In genomic region chr11:47967577-47968230, GRCh38 we compare ENCODE assay signal across 17 cellular contexts. TPM values are rescaled to one million over a fixed set of nuclear protein-coding genes. Genes with fewer than 3 reads are reported as not detected.
DNase-seq lines count a peak whose midpoint lies in the region; ATAC-seq and TF ChIP-seq lines count a peak whose summit lies in the region.
"Had no signal": no experiment of that assay in that cellular context is flagged by ENCODE, and none has a peak within 500 bp of the region (broad histone marks: within the 10 kb centered on the region; RNA-seq: fewer than 3 reads in every experiment).

No MANE protein-coding gene starts in this region.

- H3K36me3 ChIP-seq in GM23338 (ENCODE audit: insufficient read depth), result no peaks in the 10 kb centered on the region
- H3K36me3 ChIP-seq: HAP-1, pancreas had no signal

- peak overlapping the region; percentile 47; the same call in 1 of the 2 replicates for H2AFZ ChIP-seq in GM23338

- intact Hi-C loops in dorsolateral prefrontal cortex (cut with DNase I), result no loop called here

- no peak for TF ChIP-seq CTCF in GM23338 (conservative IDR thresholded peaks at IDR 0.05; ENCODE audit: low read depth in 2 of 2)
- TF ChIP-seq CTCF in cardiac fibroblast (IDR thresholded peaks at IDR 0.05; ENCODE audit: low read depth, low read length), result no peak
- TF ChIP-seq CTCF in nephron progenitor cell (IDR thresholded peaks at IDR 0.05), result no peak
- no peak for TF ChIP-seq CTCF in dorsolateral prefrontal cortex (IDR thresholded peaks at IDR 0.05 in 54 of 56, conservative IDR thresholded peaks at IDR 0.05 in 2 of 56; ENCODE audit: low read depth in 1 of 56, partially characterized antibody in 56 of 56)
- no peak for TF ChIP-seq CTCF in mesothelial cell of epicardium (IDR thresholded peaks at IDR 0.05; ENCODE audit: unreplicated experiment)

- no peak overlapping the region for H3K4me2 ChIP-seq in GM23338

- H4K20me1 ChIP-seq in GM23338 (replicated peaks; ENCODE audit: insufficient read depth), result no peaks in the 10 kb centered on the region

- H3K27ac ChIP-seq in GM23338 (ENCODE audit: low read depth) (no peak overlapping the region), dorsolateral prefrontal cortex (no peak overlapping the region)
- H3K27ac ChIP-seq: pancreas had no signal

- H3K9me2 ChIP-seq in GM23338 (ENCODE audit: insufficient read depth), result no peaks in the 10 kb centered on the region

- H3K4me1 ChIP-seq in GM23338 (ENCODE audit: insufficient read depth), result no peaks in the 10 kb centered on the region
- H3K4me1 ChIP-seq: HAP-1, pancreas had no signal

- H3K9me3 Mint-ChIP-seq in GM23338, result no peaks in the 10 kb centered on the region
- no peaks in the 10 kb centered on the region for H3K9me3 Mint-ChIP-seq in nephron progenitor cell
- H3K9me3 Mint-ChIP-seq in mesothelial cell of epicardium, result no peaks in the 10 kb centered on the region
- H3K9me3 Mint-ChIP-seq: activated naive CD4-positive, alpha-beta T cell treated with anti-CD3 and anti-CD28 coated beads, Interleukin-2, amount 50 U/mL, for 72 hours; activated T-cell treated with anti-CD3 and anti-CD28 coated beads, Interleukin-2, amount 50 U/mL, for 4 hours had no signal

- H3K4me3 Mint-ChIP-seq in GM23338, result no peak overlapping the region
- no peak overlapping the region for H3K4me3 Mint-ChIP-seq in nephron progenitor cell
- no peak overlapping the region for H3K4me3 Mint-ChIP-seq in mesothelial cell of epicardium
- H3K4me3 Mint-ChIP-seq: activated T-cell treated with anti-CD3 and anti-CD28 coated beads, Interleukin-2, amount 50 U/mL, for 4 hours had no signal

- H3K27me3 Mint-ChIP-seq in GM23338 (ENCODE audit: insufficient read depth, low read depth, poor library complexity) (peaks cover 9% of the 10 kb centered on the region), nephron progenitor cell (ENCODE audit: low read depth, poor library complexity) (peaks cover 6% of the 10 kb centered on the region), mesothelial cell of epicardium (ENCODE audit: low read depth) (no peaks in the 10 kb centered on the region)

- H3K36me3 Mint-ChIP-seq in GM23338 (ENCODE audit: low read depth), result no peaks in the 10 kb centered on the region
- H3K36me3 Mint-ChIP-seq in nephron progenitor cell (ENCODE audit: low read depth), result no peaks in the 10 kb centered on the region
- no peaks in the 10 kb centered on the region for H3K36me3 Mint-ChIP-seq in mesothelial cell of epicardium
- H3K36me3 Mint-ChIP-seq: activated naive CD4-positive, alpha-beta T cell treated with anti-CD3 and anti-CD28 coated beads, Interleukin-2, amount 50 U/mL, for 72 hours had no signal

- H3K27me3 ChIP-seq in GM23338 (ENCODE audit: insufficient read depth) (no peaks in the 10 kb centered on the region), dorsolateral prefrontal cortex (no peaks in the 10 kb centered on the region)
- H3K27me3 ChIP-seq: pancreas had no signal

- H3K79me2 ChIP-seq in GM23338 (replicated peaks; ENCODE audit: insufficient read depth), result no peaks in the 10 kb centered on the region

- peak; percentile 26 for DNase-seq in CD1c-positive myeloid dendritic cell (ENCODE audit: extremely low spot score)
- no peak for DNase-seq in GM23338 (ENCODE audit: low spot score)
- peak; percentile 23 to 77 for DNase-seq in cardiac fibroblast (ENCODE audit: low read depth in 2 of 2)
- no peak for DNase-seq in nephron progenitor cell
- DNase-seq in dorsolateral prefrontal cortex, result no peak
- DNase-seq in mesothelial cell of epicardium (ENCODE audit: low spot score in 2 of 2, unreplicated experiment in 2 of 2), result no peak
- DNase-seq: activated T-cell treated with anti-CD3 and anti-CD28 coated beads, Interleukin-2, amount 50 U/mL, for 4 hours; C1 segment of cervical spinal cord; effector CD8-positive, alpha-beta T cell; hippocampal formation; NCI-H146; NCI-H345; pancreas; small intestine had no signal

- H3K4me3 ChIP-seq in GM23338, result no peak overlapping the region
- H3K4me3 ChIP-seq in cardiac fibroblast (replicated peaks in 1 of 2; ENCODE audit: low read depth in 2 of 2, low read length in 2 of 2), result no peak overlapping the region
- H3K4me3 ChIP-seq in dorsolateral prefrontal cortex, result no peak overlapping the region
- H3K4me3 ChIP-seq: HAP-1, pancreas had no signal

- no peaks in the 10 kb centered on the region for H3F3A ChIP-seq in GM23338 (replicated peaks; ENCODE audit: low read depth)

- H3K4me1 Mint-ChIP-seq in GM23338 (no peaks in the 10 kb centered on the region), nephron progenitor cell (peaks cover 21% of the 10 kb centered on the region), mesothelial cell of epicardium (peaks cover 3% of the 10 kb centered on the region)

- ATAC-seq in GM23338 (no peak), HG03025 (IDR thresholded peaks at IDR 0.05; ENCODE audit: low FRiP score, unreplicated experiment) (no peak)
- ATAC-seq: activated naive CD4-positive, alpha-beta T cell treated with anti-CD3 and anti-CD28 coated beads, Interleukin-2, amount 50 U/mL, for 72 hours; activated T-cell treated with anti-CD3 and anti-CD28 coated beads, Interleukin-2, amount 50 U/mL, for 4 hours; pancreas had no signal

- H3K27ac Mint-ChIP-seq in GM23338, result no peak overlapping the region
- peak overlapping the region; percentile 83 for H3K27ac Mint-ChIP-seq in nephron progenitor cell
- no peak overlapping the region for H3K27ac Mint-ChIP-seq in mesothelial cell of epicardium

TF ChIP-seq in GM23338, 12 proteins besides CTCF, POLR2A, EP300 and RAD21:
- TF ChIP-seq ZNF462 (CRISPR knock-in tag; IDR thresholded peaks at IDR 0.05) (no peak), JUNB (IDR thresholded peaks at IDR 0.05; ENCODE audit: unreplicated experiment) (no peak), POLR2AphosphoS5 (IDR thresholded peaks at IDR 0.05; ENCODE audit: low read depth) (no peak), CREB1 (CRISPR knock-in tag; IDR thresholded peaks at IDR 0.05; ENCODE audit: low read depth) (no peak), ZNF331 (CRISPR knock-in tag; IDR thresholded peaks at IDR 0.05; ENCODE audit: low read depth) (no peak), EZH2phosphoT487 (IDR thresholded peaks at IDR 0.05; ENCODE audit: unreplicated experiment) (no peak)

RNA-seq across cellular contexts. Expression of gene PTPRJ, which starts 12.7 kb away (rescaled TPM):
- 14.0 and 16.0 TPM in 2 replicates for total RNA-seq in GM23338 (2014; rRNA removed; shearing (Covaris generic))
- polyA plus RNA-seq in GM23338 (2016; fragmentation: Nextera tagmentation; extraction: Ambion mirVana), result 3.8 and 4.2 TPM in 2 replicates
- total RNA-seq in dorsolateral prefrontal cortex (10 to 100 TPM; 28.6 to 58.8 (median 37.2) TPM), mesothelial cell of epicardium (26.2 to 31.0 TPM (median 26.5 TPM) in 3 replicates)

Comparison
In these comparisons a context has a peak if more than half of its experiments do, and no peak if none do; other contexts are left out.
1. DNase-seq: peak in CD1c-positive myeloid dendritic cell (single experiment) and cardiac fibroblast (2 of 2); none in GM23338 (single experiment), nephron progenitor cell (single experiment), dorsolateral prefrontal cortex (0 of 10) and mesothelial cell of epicardium (0 of 2).